In the genomic region with DNA sequence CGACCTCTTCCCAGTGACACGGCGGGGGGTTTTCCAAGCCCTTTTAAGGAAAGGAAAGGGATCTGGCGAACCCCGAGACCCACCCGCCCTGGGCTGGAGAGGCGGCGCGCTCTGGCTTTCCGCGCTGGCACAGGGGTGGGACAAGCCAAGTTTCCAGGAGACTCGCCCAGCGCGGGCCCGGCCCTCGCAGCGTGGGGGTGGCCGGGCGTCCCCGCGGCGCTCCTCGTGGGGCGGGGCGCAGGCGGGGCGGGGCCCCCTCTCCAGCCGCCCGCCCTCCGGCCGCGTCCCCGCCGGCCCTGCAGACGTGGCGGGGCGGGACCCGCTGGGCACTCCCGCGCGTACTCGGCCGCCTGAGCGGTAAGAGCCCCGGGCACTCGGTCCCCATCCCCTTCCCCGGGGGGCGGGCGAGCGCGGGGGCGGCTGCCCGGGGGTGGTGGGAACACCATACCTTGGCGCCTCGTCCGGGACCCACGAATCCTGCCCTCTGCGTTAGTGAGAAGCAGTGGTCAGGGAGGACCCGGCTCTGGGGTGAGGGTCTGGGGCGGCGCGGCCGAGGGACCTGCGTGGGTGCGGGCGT, we compare ENCODE assay signal across 8 cellular contexts. TPM values are rescaled to one million over a fixed set of nuclear protein-coding genes. Genes with fewer than 3 reads are reported as not detected.
DNase-seq lines count a peak whose midpoint lies in the region; ATAC-seq, FAIRE-seq and TF ChIP-seq lines count a peak whose summit lies in the region.

A gene (plus strand): TSS at position 329 of the 577 bp plus-strand sequence. CDS start 10,273 bp downstream, outside the sequence.

- POLR2A ChIA-PET in H1 (lab: Charles Lee; ENCODE audit: partially characterized antibody): no interaction called here

- peak within 1 kb of the TSS; percentile 42 to 83 (median 64) for H3K9ac ChIP-seq in H1 (replicated peaks in 1 of 4; ENCODE audit: extremely low read depth in 1 of 4, low read depth in 3 of 4, low read length in 3 of 4)

- H3K27me3 ChIP-seq in WERI-Rb-1 (ENCODE audit: insufficient read depth, low read depth, severe bottlenecking) (no peaks in the 10 kb centered on the region), H1 (replicated peaks in 1 of 4; ENCODE audit: control insufficient read depth in 3 of 4, extremely low read depth in 1 of 4, insufficient read depth in 3 of 4, low read length in 3 of 4) (peaks cover 0 to 4% (median 0%) of the 10 kb centered on the region in 4 experiments; a peak in 2 of 7 replicates)

- DNase-seq in NCI-H524 (lab: John Stamatoyannopoulos, UW) (peak; percentile 30 to 69), NCI-H524 treated with DMSO at 0.1 percent for 48 hours (lab: John Stamatoyannopoulos, UW) (no peak), LHCN-M2 (ENCODE audit: low read depth) (peak; percentile 79), WERI-Rb-1 (peak; percentile 81), H1 (ENCODE audit: low read depth in 1 of 2, low spot score in 2 of 2) (peak in 1 of 2 experiments; percentile 77), lower leg skin (ENCODE audit: low spot score in 2 of 2) (peak; percentile 64 to 94)
- DNase-seq in stimulated activated naive CD8-positive, alpha-beta T cell treated with anti-CD3 and anti-CD28 coated beads, Interleukin-15, Interleukin-2, amounts not matched to agents 100 U/mL and 50 U/mL, for 24 hours: peak; percentile 51

- no peak within 1 kb of the TSS for H3K23ac ChIP-seq in H1 (ENCODE audit: insufficient read length)

- 1% methylated on average over 16 of the region's 66 CpGs; no CpG with 5 or more reads in 1 of the 2 experiments for WGBS in H1 (ENCODE audit: extremely low coverage in 1 of 2, insufficient coverage in 1 of 2, insufficient read length in 1 of 2, insufficient replicate concordance in 2 of 2, low coverage in 1 of 2, low lambda C conversion rate in 2 of 2, missing lambda C conversion rate in 1 of 2), 2 experiments
- WGBS in lower leg skin, 2 donors: 0 to 1% methylated on average over 22 to 30 of the region's 66 CpGs

- peak; percentile 82 for ATAC-seq in GM21737 (IDR thresholded peaks at IDR 0.05; ENCODE audit: unreplicated experiment)
- ATAC-seq in stimulated activated naive CD8-positive, alpha-beta T cell treated with anti-CD3 and anti-CD28 coated beads, Interleukin-15, Interleukin-2, amounts not matched to agents 100 U/mL and 50 U/mL, for 24 hours: peak; percentile 75

- H3K4me2 ChIP-seq in H1 (ENCODE audit: insufficient read depth in 1 of 2, low read depth in 2 of 2, low read length in 2 of 2): peak within 1 kb of the TSS; percentile 90 to 94

- no peak within 1 kb of the TSS for H2BK5ac ChIP-seq in H1 (ENCODE audit: low read depth, low read length)

- H3K9me3 ChIP-seq in WERI-Rb-1 (ENCODE audit: severe bottlenecking) (no peaks in the 10 kb centered on the region), H1 (ENCODE audit: insufficient read depth in 2 of 2, low read depth in 1 of 2, low read length in 1 of 2) (no peaks in the 10 kb centered on the region)

- TF ChIP-seq CTCF in WERI-Rb-1 (IDR thresholded peaks at IDR 0.05; ENCODE audit: low read depth, low read length): no peak
- TF ChIP-seq CTCF in H1 (IDR thresholded peaks at IDR 0.05; ENCODE audit: control extremely low read depth in 1 of 3, insufficient read depth in 1 of 3, low read depth in 1 of 3, low read length in 3 of 3): no peak
- TF ChIP-seq CTCF in lower leg skin (IDR thresholded peaks at IDR 0.05): no peak

- H2BK20ac ChIP-seq in H1 (ENCODE audit: low read length): 0 out of 2 replicates have a peak within 1 kb of the TSS, but pooled peaks have one; percentile 48

- no peak for TF ChIP-seq EP300 in H1 (IDR thresholded peaks at IDR 0.05; ENCODE audit: borderline replicate concordance in 1 of 2, low read depth in 2 of 2, low read length in 2 of 2)

- H3K79me1 ChIP-seq in H1 (ENCODE audit: low read depth, low read length): peaks cover 2% of the 10 kb centered on the region; the same call in 1 of the 2 replicates

- intact Hi-C loops in lower leg skin (cut with DNase I; ENCODE audit: low total_unique reads): no loop called here

- CTCF ChIA-PET in H1 (lab: Charles Lee; ENCODE audit: partially characterized antibody): interaction anchor here (1.6 kb wide), 1 partner anchor 34 kb away, joined by 3 read pairs; no protein-coding TSS in a partner anchor

- no peak within 1 kb of the TSS for H2BK120ac ChIP-seq in H1 (replicated peaks; ENCODE audit: low read depth, low read length)

- peak within 1 kb of the TSS; percentile 62 for H2BK12ac ChIP-seq in H1 (ENCODE audit: low read depth, low read length)

- TF ChIP-seq RAD21 in H1 (IDR thresholded peaks at IDR 0.05 in 1 of 2, conservative IDR thresholded peaks at IDR 0.05 in 1 of 2; ENCODE audit: low read depth in 2 of 2, low read length in 2 of 2): no peak

- peak within 1 kb of the TSS; percentile 85 for H4K8ac ChIP-seq in H1 (ENCODE audit: extremely low read depth, insufficient read depth, low read length)

- H3K23me2 ChIP-seq in H1 (ENCODE audit: low read depth, low read length): peaks cover 11% of the 10 kb centered on the region; the same call in 1 of the 2 replicates

- H3K79me2 ChIP-seq in H1 (ENCODE audit: control insufficient read depth in 1 of 2, insufficient read depth in 2 of 2, low read length in 2 of 2): no peaks in the 10 kb centered on the region

- peaks cover 0 to 3% of the 10 kb centered on the region in 2 experiments for H4K20me1 ChIP-seq in H1 (replicated peaks in 1 of 2; ENCODE audit: control insufficient read depth in 1 of 2, insufficient read depth in 2 of 2, low read length in 2 of 2)

- H4K5ac ChIP-seq in H1 (ENCODE audit: insufficient read length, low read depth, low read length): no peak within 1 kb of the TSS

- H3K4ac ChIP-seq in H1 (replicated peaks; ENCODE audit: insufficient read length, low read depth, low read length): no peak within 1 kb of the TSS

- H3K56ac ChIP-seq in H1 (replicated peaks; ENCODE audit: insufficient read length, low read depth, low read length): peak within 1 kb of the TSS; percentile 13

- H3K14ac ChIP-seq in H1 (ENCODE audit: insufficient read length): no peak within 1 kb of the TSS

- FAIRE-seq in H1 (lab: Jason Lieb, UNC): no peak

- H3K4me1 ChIP-seq in H1 (replicated peaks in 1 of 4; ENCODE audit: control insufficient read depth in 3 of 4, insufficient read depth in 4 of 4, low read length in 3 of 4): peaks cover 3 to 11% (median 6%) of the 10 kb centered on the region in 4 experiments; a peak in 6 of 7 replicates

- peak within 1 kb of the TSS; percentile 95 for H2AFZ ChIP-seq in H1 (ENCODE audit: low read length)

- peak within 1 kb of the TSS; percentile 40; the same call in 1 of the 2 replicates for H2BK15ac ChIP-seq in H1 (ENCODE audit: low read length)

- no peaks in the 10 kb centered on the region; the same call in 1 of the 2 replicates for H3K36me3 ChIP-seq in WERI-Rb-1
- H3K36me3 ChIP-seq in H1 (ENCODE audit: control insufficient read depth in 2 of 4, insufficient read depth in 4 of 4, low read length in 3 of 4): peaks cover 0 to 2% (median 0%) of the 10 kb centered on the region in 4 experiments; a peak in 1 of 8 replicates

- H3K27ac ChIP-seq in WERI-Rb-1 (peak within 1 kb of the TSS; percentile 42), H1 (ENCODE audit: low read depth, low read length) (no peak within 1 kb of the TSS)

- no peak within 1 kb of the TSS for H2AK5ac ChIP-seq in H1 (ENCODE audit: low read depth, low read length)

- TF ChIP-seq POLR2A in H1 (IDR thresholded peaks at IDR 0.05; ENCODE audit: control extremely low read depth in 1 of 2, low read depth in 2 of 2, low read length in 2 of 2) (no peak; a peak in 1 of 3 replicates), lower leg skin (IDR thresholded peaks at IDR 0.05) (no peak)

- peak within 1 kb of the TSS; percentile 89 for H3K18ac ChIP-seq in H1 (ENCODE audit: extremely low read depth, low read length)

- H4K91ac ChIP-seq in H1 (replicated peaks; ENCODE audit: insufficient read length, low read length): peak within 1 kb of the TSS; percentile 19

- H3K4me3 ChIP-seq in WERI-Rb-1 (ENCODE audit: low read depth, low read length) (peak within 1 kb of the TSS; percentile 84), H1 (ENCODE audit: extremely low read depth in 1 of 4, insufficient read depth in 2 of 4, low read depth in 3 of 4, low read length in 4 of 4) (peak within 1 kb of the TSS; percentile 58 to 68 (median 66)), lower leg skin (ENCODE audit: low read depth, poor library complexity, severe bottlenecking) (peak within 1 kb of the TSS; percentile 55)

TF ChIP-seq in H1, 55 proteins besides CTCF, POLR2A, EP300 and RAD21 (continues in another document):
- TF ChIP-seq, protein P1, sequence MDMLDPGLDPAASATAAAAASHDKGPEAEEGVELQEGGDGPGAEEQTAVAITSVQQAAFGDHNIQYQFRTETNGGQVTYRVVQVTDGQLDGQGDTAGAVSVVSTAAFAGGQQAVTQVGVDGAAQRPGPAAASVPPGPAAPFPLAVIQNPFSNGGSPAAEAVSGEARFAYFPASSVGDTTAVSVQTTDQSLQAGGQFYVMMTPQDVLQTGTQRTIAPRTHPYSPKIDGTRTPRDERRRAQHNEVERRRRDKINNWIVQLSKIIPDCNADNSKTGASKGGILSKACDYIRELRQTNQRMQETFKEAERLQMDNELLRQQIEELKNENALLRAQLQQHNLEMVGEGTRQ (IDR thresholded peaks at IDR 0.05; ENCODE audit: low read length): no peak
- TF ChIP-seq, protein P2, sequence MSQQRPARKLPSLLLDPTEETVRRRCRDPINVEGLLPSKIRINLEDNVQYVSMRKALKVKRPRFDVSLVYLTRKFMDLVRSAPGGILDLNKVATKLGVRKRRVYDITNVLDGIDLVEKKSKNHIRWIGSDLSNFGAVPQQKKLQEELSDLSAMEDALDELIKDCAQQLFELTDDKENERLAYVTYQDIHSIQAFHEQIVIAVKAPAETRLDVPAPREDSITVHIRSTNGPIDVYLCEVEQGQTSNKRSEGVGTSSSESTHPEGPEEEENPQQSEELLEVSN (IDR thresholded peaks at IDR 0.05): no peak
- TF ChIP-seq SP1 (IDR thresholded peaks at IDR 0.05; ENCODE audit: low read depth, low read length): no peak
- no peak for TF ChIP-seq CBX8 (IDR thresholded peaks at IDR 0.05; ENCODE audit: borderline replicate concordance, low read depth, low read length)
- TF ChIP-seq SP4 (IDR thresholded peaks at IDR 0.05; ENCODE audit: low read length): no peak
- TF ChIP-seq SIN3A (conservative IDR thresholded peaks at IDR 0.05 in 1 of 2, IDR thresholded peaks at IDR 0.05 in 1 of 2; ENCODE audit: low read depth in 1 of 2, low read length in 2 of 2): no peak
- TF ChIP-seq HDAC6 (IDR thresholded peaks at IDR 0.05; ENCODE audit: low read depth, low read length): no peak

RNA-seq across cellular contexts. Expression of the gene that starts here (rescaled TPM):
- 208 and 240 TPM in 2 replicates for total RNA-seq in LHCN-M2 (2014; rRNA removed)
- polyA plus RNA-seq in LHCN-M2 (2012): 107 TPM
- 11.5 and 12.0 TPM in 2 replicates for total RNA-seq in H1 (2021; fragmentation: NEBNext Ultra II Directional; extraction: Animal tissue kit (Norgen Biotek cat#: 25700))
- 9.5 and 10.6 TPM in 2 replicates for polyA plus RNA-seq in H1 (2011; rRNA removed)
- 11.9 TPM for polyA plus RNA-seq in H1 (2011; cell fraction: cytosol; rRNA removed)
- polyA plus RNA-seq in H1 (2011; cell fraction: nucleus; rRNA removed): 7.9 TPM
- 8.5 to 12.9 TPM (median 9.0 TPM) in 4 replicates for polyA plus RNA-seq in H1 (2012, experiment 1 of 2)
- 1.3 TPM for polyA plus RNA-seq in H1 (2012, experiment 2 of 2)
- 10.7 TPM for polyA plus RNA-seq in H1 (2013, experiment 1 of 2)
- 10.4 TPM for polyA plus RNA-seq in H1 (2013, experiment 2 of 2)
- 13.3 and 13.9 TPM in 2 replicates for polyA minus RNA-seq in H1 (2011; rRNA and poly(A)+ RNA removed)
- polyA minus RNA-seq in H1 (2011; cell fraction: cytosol; rRNA and poly(A)+ RNA removed): 6.3 TPM
- polyA minus RNA-seq in H1 (2011; cell fraction: nucleus; rRNA and poly(A)+ RNA removed): 13.0 TPM
- 10 to 100 TPM; 49.8 to 71.0 (median 54.6) TPM for total RNA-seq in lower leg skin
